Comparison of ENCODE assay signal across 20 cellular contexts in the genomic region with DNA sequence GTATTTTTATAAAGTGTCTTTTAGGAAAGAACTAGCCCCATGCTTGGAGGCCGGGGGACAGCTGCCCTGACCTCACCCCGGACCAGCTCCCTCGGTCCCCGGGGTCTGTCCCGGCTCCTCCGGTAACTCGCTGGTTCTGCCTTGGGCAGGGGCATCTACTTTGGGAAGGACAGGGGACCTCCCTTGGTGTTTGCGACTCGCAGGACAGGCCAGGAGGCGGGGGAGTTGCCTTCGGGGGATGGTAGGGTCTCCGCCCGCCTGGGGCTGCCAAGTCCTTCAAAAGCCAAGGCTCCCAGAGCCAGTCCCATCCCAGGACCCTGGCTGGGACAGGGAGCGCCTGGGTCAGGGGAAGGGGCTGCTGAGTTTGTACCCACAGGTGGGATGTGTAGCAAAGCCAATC.
DNase-seq lines count a peak whose midpoint lies in the region; ATAC-seq and TF ChIP-seq lines count a peak whose summit lies in the region.
"Had no signal": no experiment of that assay in that cellular context is flagged by ENCODE, and none has a peak within 500 bp of the region (broad histone marks: within the 10 kb centered on the region; RNA-seq: fewer than 3 reads in every experiment).

No MANE protein-coding gene starts in this region.

- H3K4me1 ChIP-seq in left ventricle myocardium inferior = peaks cover 40% of the 10 kb centered on the region
- peaks cover 24 to 88% (median 40%) of the 10 kb centered on the region in 3 donors for H3K4me1 ChIP-seq in esophagus squamous epithelium
- peaks cover 14% of the 10 kb centered on the region for H3K4me1 ChIP-seq in psoas muscle
- no peaks in the 10 kb centered on the region for H3K4me1 ChIP-seq in aorta (ENCODE audit: control insufficient read depth in 1 of 2, insufficient read depth in 2 of 2, low read length in 2 of 2)
- H3K4me1 ChIP-seq: A549 had no signal

- H3K9me3 ChIP-seq in left ventricle myocardium inferior (replicated peaks) (no peaks in the 10 kb centered on the region), esophagus squamous epithelium (no peaks in the 10 kb centered on the region), psoas muscle (no peaks in the 10 kb centered on the region), aorta (ENCODE audit: control insufficient read depth, low read length) (no peaks in the 10 kb centered on the region)
- H3K9me3 ChIP-seq: A549 had no signal

- no peak overlapping the region for H3K27ac ChIP-seq in left ventricle myocardium inferior (replicated peaks)
- peak overlapping the region; percentile 55 to 93 (median 90) for H3K27ac ChIP-seq in esophagus squamous epithelium
- no peak overlapping the region for H3K27ac ChIP-seq in psoas muscle
- peak overlapping the region; percentile 94 for H3K27ac ChIP-seq in aorta (ENCODE audit: low read depth in 1 of 2, low read length in 2 of 2)
- H3K27ac ChIP-seq: A549 had no signal

- no peak overlapping the region for H3K4me3 ChIP-seq in left ventricle myocardium inferior
- H3K4me3 ChIP-seq in esophagus squamous epithelium = no peak overlapping the region
- H3K4me3 ChIP-seq in psoas muscle = no peak overlapping the region
- H3K4me3 ChIP-seq in aorta (ENCODE audit: low read length in 2 of 2) = no peak overlapping the region
- H3K4me3 ChIP-seq: A549, cardiac muscle cell had no signal

- ATAC-seq in Right ventricle myocardium superior (ENCODE audit: poor library complexity) = no peak
- no peak for ATAC-seq in psoas muscle
- ATAC-seq in aorta (ENCODE audit: low FRiP score) = no peak
- ATAC-seq in GM18505 (IDR thresholded peaks at IDR 0.05; ENCODE audit: unreplicated experiment) = no peak
- ATAC-seq in HG02981 (IDR thresholded peaks at IDR 0.05; ENCODE audit: unreplicated experiment) = no peak
- ATAC-seq in HG03045 (IDR thresholded peaks at IDR 0.05; ENCODE audit: unreplicated experiment) = no peak
- ATAC-seq: A549; PC-3; stimulated activated naive CD8-positive, alpha-beta T cell treated with anti-CD3 and anti-CD28 coated beads, Interleukin-15, Interleukin-2, amounts not matched to agents 100 U/mL and 50 U/mL, for 24 hours had no signal

- DNase-seq in Right ventricle myocardium superior = peak; percentile 14
- no peak for DNase-seq in left ventricle myocardium inferior
- DNase-seq in esophagus squamous epithelium (lab: John Stamatoyannopoulos, UW) = no peak
- DNase-seq in psoas muscle = peak; percentile 7 to 35
- peak; percentile 44 to 75 for DNase-seq in aorta
- DNase-seq: activated CD4-positive, alpha-beta T cell treated with anti-CD3 and anti-CD28 coated beads for 1 hour; activated naive CD8-positive, alpha-beta T cell treated with anti-CD3 and anti-CD28 coated beads, Interleukin-2, amount 10 ng/mL, durations not matched to agents 7 days and 5 days; CD4-positive, CD25-positive, alpha-beta regulatory T cell; head of caudate nucleus; islet precursor cell; NCI-H1417; NCI-H2171 treated with DMSO at 0.1 percent for 48 hours; NCI-H774; PC-3; stimulated activated naive CD8-positive, alpha-beta T cell treated with anti-CD3 and anti-CD28 coated beads, Interleukin-15, Interleukin-2, amounts not matched to agents 100 U/mL and 50 U/mL, for 24 hours had no signal

- intact Hi-C loops in Right ventricle myocardium superior (cut with DNase I) = no loop called here
- intact Hi-C loops in left ventricle myocardium inferior (cut with micrococcal nuclease) = no loop called here
- intact Hi-C loops in esophagus squamous epithelium (cut with DNase I) = no loop called here
- intact Hi-C loops in psoas muscle (cut with DNase I) = no loop called here
- intact Hi-C loops in aorta (cut with DNase I) = loop anchor here in 1 of 2 donors (5.0 kb wide), 2 partner anchors 45 to 60 kb away; no protein-coding TSS in a partner anchor

- 77 to 86% methylated on average over 6 to 7 of the region's 14 CpGs for WGBS in esophagus squamous epithelium, 2 donors
- 79 to 88% (median 82%) methylated on average over 14 of the region's 14 CpGs for WGBS in psoas muscle, 3 donors
- WGBS in aorta, 2 donors = 16 to 19% methylated on average over 13 to 14 of the region's 14 CpGs

- no peak for TF ChIP-seq POLR2A in esophagus squamous epithelium (IDR thresholded peaks at IDR 0.05)
- no peak for TF ChIP-seq POLR2A in GM18505 (IDR thresholded peaks at IDR 0.05; ENCODE audit: borderline replicate concordance, extremely low read depth, insufficient read depth, insufficient read length)

- H3K27me3 ChIP-seq in left ventricle myocardium inferior (ENCODE audit: low read depth) = no peaks in the 10 kb centered on the region
- no peaks in the 10 kb centered on the region for H3K27me3 ChIP-seq in esophagus squamous epithelium
- no peaks in the 10 kb centered on the region for H3K27me3 ChIP-seq in psoas muscle (ENCODE audit: insufficient read depth in 3 of 3, low read length in 2 of 3)
- no peaks in the 10 kb centered on the region for H3K27me3 ChIP-seq in aorta (ENCODE audit: control insufficient read depth in 1 of 2, insufficient read depth in 2 of 2, low read length in 1 of 2)
- H3K27me3 ChIP-seq: cardiac muscle cell had no signal

- TF ChIP-seq CTCF in left ventricle myocardium inferior (IDR thresholded peaks at IDR 0.05; ENCODE audit: borderline replicate concordance) (no peak), esophagus squamous epithelium (IDR thresholded peaks at IDR 0.05) (no peak), psoas muscle (IDR thresholded peaks at IDR 0.05) (no peak)

- H3K36me3 ChIP-seq in left ventricle myocardium inferior (peaks cover 21% of the 10 kb centered on the region), esophagus squamous epithelium (peaks cover 0 to 57% (median 7%) of the 10 kb centered on the region in 3 donors), psoas muscle (ENCODE audit: insufficient read depth in 1 of 2, low read depth in 1 of 2) (peaks cover 0 to 18% of the 10 kb centered on the region in 2 donors), aorta (ENCODE audit: control insufficient read depth in 1 of 2, insufficient read depth in 2 of 2, low read length in 1 of 2) (no peaks in the 10 kb centered on the region)
- H3K36me3 ChIP-seq: cardiac muscle cell had no signal

Comparison
In these comparisons a context has a peak if more than half of its experiments do, and no peak if none do; other contexts are left out.
1. DNase-seq: peak in Right ventricle myocardium superior (single experiment), psoas muscle (2 of 2) and aorta (2 of 2); none in left ventricle myocardium inferior (single experiment) and esophagus squamous epithelium (single experiment).
2. H3K27ac ChIP-seq: peak in esophagus squamous epithelium (4 of 4) and aorta (2 of 2); none in left ventricle myocardium inferior (single experiment) and psoas muscle (single experiment).